17 cellular contexts compared by ENCODE assay signal in genomic region chr17:18161226-18162094, GRCh38. TPM values are rescaled to one million over a fixed set of nuclear protein-coding genes. Genes with fewer than 3 reads are reported as not detected.
A peak's percentile ranks its signal among the peaks of the same experiment; 100 is the strongest.
DNase-seq lines count a peak whose midpoint lies in the region; ATAC-seq, FAIRE-seq and TF ChIP-seq lines count a peak whose summit lies in the region.
"Had no signal": no experiment of that assay in that cellular context is flagged by ENCODE, and none has a peak within 500 bp of the region (broad histone marks: within the 10 kb centered on the region; RNA-seq: fewer than 3 reads in every experiment).

No MANE protein-coding gene starts in this region.

- ATAC-seq in HG03060 (IDR thresholded peaks at IDR 0.05; ENCODE audit: low read depth, unreplicated experiment) = peak; percentile 57
- ATAC-seq in stimulated activated naive CD8-positive, alpha-beta T cell treated with anti-CD3 and anti-CD28 coated beads, Interleukin-15, amount 100 ng/mL, for 72 hours = no peak
- ATAC-seq: pancreas had no signal

- H3K4me3 ChIP-seq in GM06990 (replicated peaks; ENCODE audit: low read depth, low read length) (no peak overlapping the region), choroid plexus epithelial cell (ENCODE audit: low read depth, low read length) (no peak overlapping the region)
- H3K4me3 ChIP-seq: pancreas, Peyer's patch had no signal

- TF ChIP-seq CTCF in GM06990 (IDR thresholded peaks at IDR 0.05; ENCODE audit: insufficient read depth, low read length, poor library complexity, severe bottlenecking) (no peak), choroid plexus epithelial cell (conservative IDR thresholded peaks at IDR 0.05; ENCODE audit: low read depth, low read length) (no peak)

- no peaks in the 10 kb centered on the region for H3K9me3 Mint-ChIP-seq in stimulated activated naive CD8-positive, alpha-beta T cell treated with anti-CD3 and anti-CD28 coated beads, Interleukin-15, amount 100 ng/mL, for 72 hours

- no peaks in the 10 kb centered on the region for H3K27me3 Mint-ChIP-seq in stimulated activated naive CD8-positive, alpha-beta T cell treated with anti-CD3 and anti-CD28 coated beads, Interleukin-15, amount 100 ng/mL, for 72 hours

- H3K4me3 Mint-ChIP-seq in stimulated activated naive CD8-positive, alpha-beta T cell treated with anti-CD3 and anti-CD28 coated beads, Interleukin-15, amount 100 ng/mL, for 72 hours = no peak overlapping the region

- no peak overlapping the region for H3K27ac Mint-ChIP-seq in stimulated activated naive CD8-positive, alpha-beta T cell treated with anti-CD3 and anti-CD28 coated beads, Interleukin-15, amount 100 ng/mL, for 72 hours

- peak; percentile 40 for DNase-seq in GM06990 (ENCODE audit: extremely low read depth, insufficient read length)
- DNase-seq in GM19239 (ENCODE audit: insufficient read length, low spot score) = no peak
- peak; percentile 8 for DNase-seq in choroid plexus epithelial cell (ENCODE audit: low read depth)
- no peak for DNase-seq in NCI-H82 treated with DMSO at 0.1 percent for 48 hours (lab: John Stamatoyannopoulos, UW; ENCODE audit: unreplicated experiment)
- DNase-seq in stimulated activated naive CD8-positive, alpha-beta T cell treated with anti-CD3 and anti-CD28 coated beads, Interleukin-15, amount 100 ng/mL, for 72 hours = no peak
- no peak for DNase-seq in NAMALWA (ENCODE audit: low spot score)
- DNase-seq in cardiac septum (ENCODE audit: low spot score) = no peak
- DNase-seq: activated CD4-positive, alpha-beta T cell treated with anti-CD3 and anti-CD28 coated beads, Interleukin-2, amount 50 U/mL, for 4 hours; activated naive CD4-positive, alpha-beta T cell treated with Interleukin-2 at 50 U/mL for 16 hours; central memory CD4-positive, alpha-beta T cell; DND-41; MV-4-11; pancreas; Peyer's patch; stimulated activated CD4-positive, alpha-beta T cell treated with anti-CD3 and anti-CD28 coated beads, Interleukin-15, amount 100 ng/mL, for 24 hours; stimulated activated CD8-positive, alpha-beta memory T cell treated with anti-CD3 and anti-CD28 coated beads, Interleukin-4, amount 100 ng/mL, for 48 hours had no signal

- no peaks in the 10 kb centered on the region for H3K36me3 ChIP-seq in GM06990 (ENCODE audit: control insufficient read depth, insufficient read depth, low read length)
- H3K36me3 ChIP-seq: pancreas, Peyer's patch had no signal

- intact Hi-C loops in cardiac septum (cut with DNase I) = no loop called here

- H3K27me3 ChIP-seq in GM06990 (replicated peaks; ENCODE audit: control insufficient read depth, insufficient read depth, low read length) = no peaks in the 10 kb centered on the region
- H3K27me3 ChIP-seq: pancreas, Peyer's patch had no signal

- peaks cover 21% of the 10 kb centered on the region for H3K4me1 Mint-ChIP-seq in stimulated activated naive CD8-positive, alpha-beta T cell treated with anti-CD3 and anti-CD28 coated beads, Interleukin-15, amount 100 ng/mL, for 72 hours

- peak; percentile 48 for FAIRE-seq in GM19239 (lab: Jason Lieb, UNC)
- FAIRE-seq: pancreas had no signal

RNA-seq across cellular contexts. Expression of gene ALKBH5, which starts 22.2 kb away (rescaled TPM):
- total RNA-seq in cardiac septum = 168 TPM

RNA-seq across cellular contexts. Expression of gene MYO15A, which starts 52.9 kb away (rescaled TPM):
- total RNA-seq in cardiac septum = 0.70 TPM

Comparison
In these comparisons a context has a peak if more than half of its experiments do, and no peak if none do; other contexts are left out.
1. DNase-seq: peak in GM06990 (single experiment) and choroid plexus epithelial cell (single experiment); none in GM19239 (single experiment), NCI-H82 treated with DMSO at 0.1 percent for 48 hours (single experiment), stimulated activated naive CD8-positive, alpha-beta T cell treated with anti-CD3 and anti-CD28 coated beads, Interleukin-15, amount 100 ng/mL, for 72 hours (0 of 2), NAMALWA (single experiment) and cardiac septum (single experiment).